8 cellular contexts compared by ENCODE assay signal in genomic region chr17:7306911-7307685, GRCh38. TPM values are rescaled to one million over a fixed set of nuclear protein-coding genes. Genes with fewer than 3 reads are reported as not detected.
DNase-seq lines count a peak whose midpoint lies in the region; ATAC-seq, FAIRE-seq and TF ChIP-seq lines count a peak whose summit lies in the region.

Gene EIF5A, plus strand, starts transcription at chr17:7307628. Its CDS starts 2,008 bp downstream, at chr17:7309636.

- FAIRE-seq in urothelium cell line (lab: Jason Lieb, UNC): peak; percentile 93

- ATAC-seq in GM18498 (IDR thresholded peaks at IDR 0.05; ENCODE audit: unreplicated experiment): peak; percentile 78
- ATAC-seq in HG02938 (IDR thresholded peaks at IDR 0.05; ENCODE audit: unreplicated experiment): peak; percentile 55
- peak; percentile 93 for ATAC-seq in left ventricle myocardium superior
- ATAC-seq in psoas muscle: peak; percentile 86 to 88 (median 88)

- no peak for TF ChIP-seq CTCF in psoas muscle (IDR thresholded peaks at IDR 0.05)

- DNase-seq in NCI-H187 treated with DMSO at 0.1 percent for 48 hours (lab: John Stamatoyannopoulos, UW): peak; percentile 89
- DNase-seq in anterior cingulate cortex (lab: John Stamatoyannopoulos, UW): peak; percentile 93 to 100 (median 99)
- peak; percentile 100 for DNase-seq in left ventricle myocardium superior
- peak; percentile 100 for DNase-seq in psoas muscle
- peak; percentile 94 for DNase-seq in urothelium cell line (ENCODE audit: low spot score)

- H3K27ac ChIP-seq in psoas muscle: peak within 1 kb of the TSS; percentile 98

- H3K4me3 ChIP-seq in psoas muscle: peak within 1 kb of the TSS; percentile 94

- peaks cover 28% of the 10 kb centered on the region for H3K4me1 ChIP-seq in psoas muscle

- intact Hi-C loops in T-helper 2 cell treated with Interferon-gamma antibody and Interleukin-4, amounts not matched to agents 100 ng/mL and 5 ng/mL, for 36 hours (cut with micrococcal nuclease): loop anchor here (1.0 to 5.0 kb wide), 10 partner anchors 26 to 580 kb away; partner anchors contain the start of genes ELP5, KCTD11, PHF23 and POLR2A
- intact Hi-C loops in left ventricle myocardium superior (cut with micrococcal nuclease): no loop called here
- intact Hi-C loops in psoas muscle (cut with DNase I): loop anchor here in 1 of 2 donors (5.0 kb wide), 1 partner anchor 40 kb away; no protein-coding TSS in a partner anchor

- H3K27me3 ChIP-seq in psoas muscle (ENCODE audit: insufficient read depth in 3 of 3, low read length in 2 of 3): no peaks in the 10 kb centered on the region

- 0 to 1% (median 0%) methylated on average over 53 to 64 of the region's 64 CpGs for WGBS in psoas muscle, 3 donors

- no peaks in the 10 kb centered on the region for H3K9me3 ChIP-seq in psoas muscle

- H3K36me3 ChIP-seq in psoas muscle (ENCODE audit: insufficient read depth in 1 of 2, low read depth in 1 of 2): peaks cover 2 to 28% of the 10 kb centered on the region in 2 donors

RNA-seq across cellular contexts. Expression of gene EIF5A, which starts in this region (rescaled TPM):
- total RNA-seq in T-helper 2 cell treated with Interferon-gamma antibody and Interleukin-4, amounts not matched to agents 100 ng/mL and 5 ng/mL, for 36 hours: 709 TPM in 2 replicates
- total RNA-seq in left ventricle myocardium superior (311 TPM), psoas muscle (100 to 1,000 TPM; 293 to 730 (median 567) TPM)
- 1,000 to 10,000 TPM in 1 of 3 donors, 100 to 1,000 TPM in 2; 468 to 1,107 (median 518) TPM for polyA plus RNA-seq in psoas muscle

Comparison
In these comparisons a context has a peak if more than half of its experiments do, and no peak if none do; other contexts are left out.
1. Peak in every context shown above with its lines: DNase-seq, ATAC-seq, H3K4me3 ChIP-seq and H3K27ac ChIP-seq.